Comparison of ENCODE assay signal across 1 cellular context in genomic region chr16:56400458-56400857, GRCh38.
TF ChIP-seq lines count a peak whose summit lies in the region.

No MANE protein-coding gene starts in this region.

TF ChIP-seq in HepG2, 621 proteins besides CTCF, POLR2A, EP300 and RAD21:
- no peak for TF ChIP-seq ADNP (CRISPR knock-in tag; IDR thresholded peaks at IDR 0.05)
TF ChIP-seq in HepG2: peak in this region for 0.
